10 cellular contexts compared by ENCODE assay signal in genomic region chr2:16773080-16773713, GRCh38.
DNase-seq lines count a peak whose midpoint lies in the region; ATAC-seq and TF ChIP-seq lines count a peak whose summit lies in the region.
"Had no signal": no experiment of that assay in that cellular context is flagged by ENCODE, and none has a peak within 500 bp of the region (broad histone marks: within the 10 kb centered on the region; RNA-seq: fewer than 3 reads in every experiment).

No MANE protein-coding gene starts in this region.

- H3K27ac ChIP-seq in Panc1 (ENCODE audit: low read length) (no peak overlapping the region), sigmoid colon (no peak overlapping the region)

- H3K9me3 ChIP-seq in Panc1 (ENCODE audit: control insufficient read depth, insufficient read depth, low read depth, low read length): no peaks in the 10 kb centered on the region
- no peaks in the 10 kb centered on the region for H3K9me3 ChIP-seq in sigmoid colon

- peak; percentile 33 for DNase-seq in activated CD4-positive, alpha-beta T cell treated with anti-CD3 and anti-CD28 coated beads for 48 hours
- DNase-seq in activated CD4-positive, alpha-beta T cell treated with anti-CD3 and anti-CD28 coated beads, Interleukin-2, amount 10 ng/mL, durations not matched to agents 7 days and 5 days: no peak
- DNase-seq in KG1 (lab: John Stamatoyannopoulos, UW) (peak; percentile 14), Panc1 (ENCODE audit: low read depth, low spot score) (peak; percentile 15), epithelial cell of esophagus (ENCODE audit: low read depth) (peak; percentile 77), midbrain (lab: John Stamatoyannopoulos, UW) (peak; percentile 66), sigmoid colon (no peak)

- in situ Hi-C loops in Panc1 (cut with HindIII; ENCODE audit: low pct_unique_long_range_greater_than_20kb, low sequenced_read_pairs): no loop called here

- H3K4me3 Mint-ChIP-seq in activated CD4-positive, alpha-beta T cell treated with anti-CD3 and anti-CD28 coated beads, Interleukin-2, amount 10 ng/mL, durations not matched to agents 7 days and 5 days: no peak overlapping the region
- H3K4me3 Mint-ChIP-seq: central memory CD8-positive, alpha-beta T cell; stimulated activated naive CD8-positive, alpha-beta T cell treated with anti-CD3 and anti-CD28 coated beads, Interleukin-15, Interleukin-2, amounts not matched to agents 100 ng/mL and 50 ng/mL, for 24 hours had no signal

- no TSS peak for BruUV-seq in Panc1 (replicated peaks; lab: Mats Ljungman, UMichigan)

- no peak overlapping the region for H3K27ac Mint-ChIP-seq in activated CD4-positive, alpha-beta T cell treated with anti-CD3 and anti-CD28 coated beads, Interleukin-2, amount 10 ng/mL, durations not matched to agents 7 days and 5 days
- H3K27ac Mint-ChIP-seq: stimulated activated naive CD8-positive, alpha-beta T cell treated with anti-CD3 and anti-CD28 coated beads, Interleukin-15, Interleukin-2, amounts not matched to agents 100 ng/mL and 50 ng/mL, for 24 hours had no signal

- no peaks in the 10 kb centered on the region for H3K36me3 Mint-ChIP-seq in activated CD4-positive, alpha-beta T cell treated with anti-CD3 and anti-CD28 coated beads, Interleukin-2, amount 10 ng/mL, durations not matched to agents 7 days and 5 days (ENCODE audit: low read depth)

- TF ChIP-seq CTCF in Panc1 (IDR thresholded peaks at IDR 0.05) (peak; percentile 76), epithelial cell of esophagus (IDR thresholded peaks at IDR 0.05; ENCODE audit: insufficient read depth, low read depth, low read length, missing control alignments) (peak; percentile 73), sigmoid colon (IDR thresholded peaks at IDR 0.05) (peak in 1 of 4 experiments; percentile 28)

- CTCF ChIA-PET in activated CD4-positive, alpha-beta T cell treated with anti-CD3 and anti-CD28 coated beads, Interleukin-2, amount 10 ng/mL, durations not matched to agents 7 days and 5 days (lab: Charles Lee): interaction anchor here (0.6 kb wide), 1 partner anchor 1796 kb away, joined by 4 read pairs; no protein-coding TSS in a partner anchor
- CTCF ChIA-PET in Panc1 (lab: Charles Lee): interaction anchor here (0.5 to 0.6 kb wide), 2 partner anchors 134 to 537 kb away, joined by 3 read pairs; no protein-coding TSS in a partner anchor

- no peak for TF ChIP-seq EP300 in sigmoid colon (IDR thresholded peaks at IDR 0.05)

- no peak for TF ChIP-seq POLR2A in sigmoid colon (IDR thresholded peaks at IDR 0.05)

- POLR2A ChIA-PET in activated CD4-positive, alpha-beta T cell treated with anti-CD3 and anti-CD28 coated beads, Interleukin-2, amount 10 ng/mL, durations not matched to agents 7 days and 5 days (lab: Charles Lee): no interaction called here
- POLR2A ChIA-PET in Panc1 (lab: Charles Lee): no interaction called here

- peaks cover 3% of the 10 kb centered on the region; the same call in 1 of the 2 replicates for H3K27me3 ChIP-seq in Panc1 (ENCODE audit: control insufficient read depth, insufficient read depth, low read length)
- H3K27me3 ChIP-seq in sigmoid colon: no peaks in the 10 kb centered on the region

- no peaks in the 10 kb centered on the region for H3K4me1 Mint-ChIP-seq in activated CD4-positive, alpha-beta T cell treated with anti-CD3 and anti-CD28 coated beads, Interleukin-2, amount 10 ng/mL, durations not matched to agents 7 days and 5 days
- H3K4me1 Mint-ChIP-seq: central memory CD8-positive, alpha-beta T cell had no signal

- peaks cover 7% of the 10 kb centered on the region for H3K27me3 Mint-ChIP-seq in activated CD4-positive, alpha-beta T cell treated with anti-CD3 and anti-CD28 coated beads, Interleukin-2, amount 10 ng/mL, durations not matched to agents 7 days and 5 days

- H3K4me1 ChIP-seq in Panc1 (ENCODE audit: control insufficient read depth, insufficient read depth, low read length): no peaks in the 10 kb centered on the region
- no peaks in the 10 kb centered on the region for H3K4me1 ChIP-seq in sigmoid colon

- WGBS in sigmoid colon, 2 donors: 22 to 23% methylated on average over 8 of the region's 8 CpGs

- ATAC-seq in GM21717 (IDR thresholded peaks at IDR 0.05; ENCODE audit: unreplicated experiment) (peak; percentile 77), Panc1 (peak; percentile 71; the same call in 1 of the 2 replicates)

- H3K36me3 ChIP-seq in Panc1 (ENCODE audit: control insufficient read depth, insufficient read depth, low read length) (no peaks in the 10 kb centered on the region), sigmoid colon (no peaks in the 10 kb centered on the region)

- intact Hi-C loops in Panc1 (cut with micrococcal nuclease; ENCODE audit: unreplicated experiment): loop anchor here (1.0 to 10.0 kb wide), 4 partner anchors 124 to 902 kb away; no protein-coding TSS in a partner anchor
- intact Hi-C loops in sigmoid colon (cut with DNase I): no loop called here

- no peak overlapping the region for H3K4me3 ChIP-seq in Panc1 (ENCODE audit: low read depth in 2 of 2, low read length in 2 of 2)
- no peak overlapping the region for H3K4me3 ChIP-seq in epithelial cell of esophagus (ENCODE audit: low read length)
- no peak overlapping the region for H3K4me3 ChIP-seq in sigmoid colon

- H3K9me3 Mint-ChIP-seq in activated CD4-positive, alpha-beta T cell treated with anti-CD3 and anti-CD28 coated beads, Interleukin-2, amount 10 ng/mL, durations not matched to agents 7 days and 5 days: no peaks in the 10 kb centered on the region
- H3K9me3 Mint-ChIP-seq: central memory CD8-positive, alpha-beta T cell; stimulated activated naive CD8-positive, alpha-beta T cell treated with anti-CD3 and anti-CD28 coated beads, Interleukin-15, Interleukin-2, amounts not matched to agents 100 ng/mL and 50 ng/mL, for 24 hours had no signal

Comparison
In these comparisons a context has a peak if more than half of its experiments do, and no peak if none do; other contexts are left out.
1. DNase-seq: peak in activated CD4-positive, alpha-beta T cell treated with anti-CD3 and anti-CD28 coated beads for 48 hours (single experiment), KG1 (single experiment), Panc1 (single experiment), epithelial cell of esophagus (single experiment) and midbrain (single experiment); none in activated CD4-positive, alpha-beta T cell treated with anti-CD3 and anti-CD28 coated beads, Interleukin-2, amount 10 ng/mL, durations not matched to agents 7 days and 5 days (single experiment) and sigmoid colon (single experiment).